1 cellular context compared by ENCODE assay signal in the genomic region with DNA sequence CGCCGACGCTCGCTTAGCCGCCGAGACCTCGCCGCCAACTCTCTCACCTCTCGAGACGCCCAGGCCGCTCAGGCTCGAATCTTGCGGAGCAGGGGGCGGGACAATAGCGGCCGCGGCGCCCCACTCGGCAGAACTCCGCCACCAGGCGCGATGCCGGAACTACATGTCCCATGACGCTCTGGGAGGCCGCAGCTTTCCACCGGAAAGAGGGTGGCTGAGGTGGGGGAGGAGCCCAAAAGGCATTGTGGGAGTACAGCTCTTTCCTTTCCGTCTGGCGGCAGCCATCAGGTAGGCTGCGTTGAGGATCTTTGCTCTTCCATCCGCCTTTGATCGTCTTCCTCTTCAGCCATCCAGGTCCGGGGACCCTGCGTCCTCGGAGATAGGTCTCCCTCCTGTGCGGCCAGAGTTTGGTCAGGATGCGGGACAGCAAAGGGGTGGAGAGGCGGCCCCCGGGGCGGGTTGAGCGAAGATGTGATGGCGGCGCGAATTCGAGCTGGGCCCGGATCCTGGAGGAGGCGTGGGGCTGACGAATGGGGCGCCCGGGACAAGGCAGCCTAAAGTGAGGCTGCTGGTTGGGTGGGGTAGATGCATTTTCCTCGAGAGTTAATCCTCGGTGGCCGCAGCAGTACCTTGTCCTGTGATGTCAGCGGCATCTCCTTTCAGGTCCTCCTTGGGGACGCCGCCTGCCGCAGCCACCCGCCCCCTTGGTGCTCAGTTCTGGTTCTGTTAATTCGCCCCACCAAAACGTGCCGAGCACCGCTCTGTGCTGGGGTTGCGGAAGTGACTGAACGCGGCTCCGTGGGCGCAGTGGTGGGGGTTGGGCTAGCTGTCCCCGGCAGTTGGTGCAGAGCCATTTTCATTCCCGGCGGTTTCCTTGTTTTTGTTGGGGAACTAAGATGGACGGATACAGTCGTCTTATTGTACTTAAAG.
TF ChIP-seq lines count a peak whose summit lies in the region.

A gene (minus strand): TSS at position 105 of the 930 bp plus-strand sequence. CDS start 6,086 bp downstream, outside the sequence.
A gene (plus strand): TSS at position 247 of the 930 bp plus-strand sequence. CDS start 728 bp downstream, outside the sequence.

TF ChIP-seq in HEK293, 187 proteins besides CTCF, POLR2A, EP300 and RAD21 (continued from another document and continues in another):
- TF ChIP-seq, protein P1, sequence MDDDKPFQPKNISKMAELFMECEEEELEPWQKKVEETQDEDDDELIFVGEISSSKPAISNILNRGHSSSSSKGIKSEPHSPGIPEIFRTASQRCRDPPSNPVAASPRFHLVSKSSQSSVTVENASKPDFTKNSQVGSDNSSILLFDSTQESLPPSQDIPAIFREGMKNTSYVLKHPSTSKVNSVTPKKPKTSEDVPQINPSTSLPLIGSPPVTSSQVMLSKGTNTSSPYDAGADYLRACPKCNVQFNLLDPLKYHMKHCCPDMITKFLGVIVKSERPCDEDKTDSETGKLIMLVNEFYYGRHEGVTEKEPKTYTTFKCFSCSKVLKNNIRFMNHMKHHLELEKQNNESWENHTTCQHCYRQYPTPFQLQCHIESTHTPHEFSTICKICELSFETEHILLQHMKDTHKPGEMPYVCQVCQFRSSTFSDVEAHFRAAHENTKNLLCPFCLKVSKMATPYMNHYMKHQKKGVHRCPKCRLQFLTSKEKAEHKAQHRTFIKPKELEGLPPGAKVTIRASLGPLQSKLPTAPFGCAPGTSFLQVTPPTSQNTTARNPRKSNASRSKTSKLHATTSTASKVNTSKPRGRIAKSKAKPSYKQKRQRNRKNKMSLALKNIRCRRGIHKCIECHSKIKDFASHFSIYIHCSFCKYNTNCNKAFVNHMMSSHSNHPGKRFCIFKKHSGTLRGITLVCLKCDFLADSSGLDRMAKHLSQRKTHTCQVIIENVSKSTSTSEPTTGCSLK (tag by site-specific recombination; IDR thresholded peaks at IDR 0.05), result no peak
- TF ChIP-seq ZNF791 (tag by site-specific recombination; IDR thresholded peaks at IDR 0.05), result no peak
- TF ChIP-seq, protein P2, sequence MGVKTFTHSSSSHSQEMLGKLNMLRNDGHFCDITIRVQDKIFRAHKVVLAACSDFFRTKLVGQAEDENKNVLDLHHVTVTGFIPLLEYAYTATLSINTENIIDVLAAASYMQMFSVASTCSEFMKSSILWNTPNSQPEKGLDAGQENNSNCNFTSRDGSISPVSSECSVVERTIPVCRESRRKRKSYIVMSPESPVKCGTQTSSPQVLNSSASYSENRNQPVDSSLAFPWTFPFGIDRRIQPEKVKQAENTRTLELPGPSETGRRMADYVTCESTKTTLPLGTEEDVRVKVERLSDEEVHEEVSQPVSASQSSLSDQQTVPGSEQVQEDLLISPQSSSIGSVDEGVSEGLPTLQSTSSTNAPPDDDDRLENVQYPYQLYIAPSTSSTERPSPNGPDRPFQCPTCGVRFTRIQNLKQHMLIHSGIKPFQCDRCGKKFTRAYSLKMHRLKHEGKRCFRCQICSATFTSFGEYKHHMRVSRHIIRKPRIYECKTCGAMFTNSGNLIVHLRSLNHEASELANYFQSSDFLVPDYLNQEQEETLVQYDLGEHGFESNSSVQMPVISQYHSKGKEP (tag by site-specific recombination; IDR thresholded peaks at IDR 0.05), result peak; percentile 46; the same call in 1 of the 2 replicates
- TF ChIP-seq ZNF777 (tag by site-specific recombination; IDR thresholded peaks at IDR 0.05; ENCODE audit: borderline replicate concordance), result peak; percentile 52; the same call in 1 of the 2 replicates
- peak; percentile 98 for TF ChIP-seq ZSCAN30 (tag by site-specific recombination; IDR thresholded peaks at IDR 0.05)
- peak; percentile 51; the same call in 1 of the 2 replicates for TF ChIP-seq EGR2 (tag by site-specific recombination; IDR thresholded peaks at IDR 0.05; ENCODE audit: low read depth)
- TF ChIP-seq, protein P3, sequence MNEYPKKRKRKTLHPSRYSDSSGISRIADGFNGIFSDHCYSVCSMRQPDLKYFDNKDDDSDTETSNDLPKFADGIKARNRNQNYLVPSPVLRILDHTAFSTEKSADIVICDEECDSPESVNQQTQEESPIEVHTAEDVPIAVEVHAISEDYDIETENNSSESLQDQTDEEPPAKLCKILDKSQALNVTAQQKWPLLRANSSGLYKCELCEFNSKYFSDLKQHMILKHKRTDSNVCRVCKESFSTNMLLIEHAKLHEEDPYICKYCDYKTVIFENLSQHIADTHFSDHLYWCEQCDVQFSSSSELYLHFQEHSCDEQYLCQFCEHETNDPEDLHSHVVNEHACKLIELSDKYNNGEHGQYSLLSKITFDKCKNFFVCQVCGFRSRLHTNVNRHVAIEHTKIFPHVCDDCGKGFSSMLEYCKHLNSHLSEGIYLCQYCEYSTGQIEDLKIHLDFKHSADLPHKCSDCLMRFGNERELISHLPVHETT (tag by site-specific recombination; IDR thresholded peaks at IDR 0.05), result peak; percentile 90
- TF ChIP-seq ZNF560 (tag by site-specific recombination; IDR thresholded peaks at IDR 0.05; ENCODE audit: borderline replicate concordance), result no peak
- TF ChIP-seq ZNF37A (tag by site-specific recombination; IDR thresholded peaks at IDR 0.05), result no peak
- peak; percentile 95 for TF ChIP-seq YY2 (tag by site-specific recombination; IDR thresholded peaks at IDR 0.05)
- TF ChIP-seq, protein P4, sequence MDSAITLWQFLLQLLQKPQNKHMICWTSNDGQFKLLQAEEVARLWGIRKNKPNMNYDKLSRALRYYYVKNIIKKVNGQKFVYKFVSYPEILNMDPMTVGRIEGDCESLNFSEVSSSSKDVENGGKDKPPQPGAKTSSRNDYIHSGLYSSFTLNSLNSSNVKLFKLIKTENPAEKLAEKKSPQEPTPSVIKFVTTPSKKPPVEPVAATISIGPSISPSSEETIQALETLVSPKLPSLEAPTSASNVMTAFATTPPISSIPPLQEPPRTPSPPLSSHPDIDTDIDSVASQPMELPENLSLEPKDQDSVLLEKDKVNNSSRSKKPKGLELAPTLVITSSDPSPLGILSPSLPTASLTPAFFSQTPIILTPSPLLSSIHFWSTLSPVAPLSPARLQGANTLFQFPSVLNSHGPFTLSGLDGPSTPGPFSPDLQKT (IDR thresholded peaks at IDR 0.05; ENCODE audit: borderline replicate concordance, low read depth, low read length), result no peak; the same call in 1 of the 2 replicates
- TF ChIP-seq, protein P5, sequence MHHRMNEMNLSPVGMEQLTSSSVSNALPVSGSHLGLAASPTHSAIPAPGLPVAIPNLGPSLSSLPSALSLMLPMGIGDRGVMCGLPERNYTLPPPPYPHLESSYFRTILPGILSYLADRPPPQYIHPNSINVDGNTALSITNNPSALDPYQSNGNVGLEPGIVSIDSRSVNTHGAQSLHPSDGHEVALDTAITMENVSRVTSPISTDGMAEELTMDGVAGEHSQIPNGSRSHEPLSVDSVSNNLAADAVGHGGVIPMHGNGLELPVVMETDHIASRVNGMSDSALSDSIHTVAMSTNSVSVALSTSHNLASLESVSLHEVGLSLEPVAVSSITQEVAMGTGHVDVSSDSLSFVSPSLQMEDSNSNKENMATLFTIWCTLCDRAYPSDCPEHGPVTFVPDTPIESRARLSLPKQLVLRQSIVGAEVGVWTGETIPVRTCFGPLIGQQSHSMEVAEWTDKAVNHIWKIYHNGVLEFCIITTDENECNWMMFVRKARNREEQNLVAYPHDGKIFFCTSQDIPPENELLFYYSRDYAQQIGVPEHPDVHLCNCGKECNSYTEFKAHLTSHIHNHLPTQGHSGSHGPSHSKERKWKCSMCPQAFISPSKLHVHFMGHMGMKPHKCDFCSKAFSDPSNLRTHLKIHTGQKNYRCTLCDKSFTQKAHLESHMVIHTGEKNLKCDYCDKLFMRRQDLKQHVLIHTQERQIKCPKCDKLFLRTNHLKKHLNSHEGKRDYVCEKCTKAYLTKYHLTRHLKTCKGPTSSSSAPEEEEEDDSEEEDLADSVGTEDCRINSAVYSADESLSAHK (tag by site-specific recombination; IDR thresholded peaks at IDR 0.05), result peak; percentile 64
- TF ChIP-seq, protein P6, sequence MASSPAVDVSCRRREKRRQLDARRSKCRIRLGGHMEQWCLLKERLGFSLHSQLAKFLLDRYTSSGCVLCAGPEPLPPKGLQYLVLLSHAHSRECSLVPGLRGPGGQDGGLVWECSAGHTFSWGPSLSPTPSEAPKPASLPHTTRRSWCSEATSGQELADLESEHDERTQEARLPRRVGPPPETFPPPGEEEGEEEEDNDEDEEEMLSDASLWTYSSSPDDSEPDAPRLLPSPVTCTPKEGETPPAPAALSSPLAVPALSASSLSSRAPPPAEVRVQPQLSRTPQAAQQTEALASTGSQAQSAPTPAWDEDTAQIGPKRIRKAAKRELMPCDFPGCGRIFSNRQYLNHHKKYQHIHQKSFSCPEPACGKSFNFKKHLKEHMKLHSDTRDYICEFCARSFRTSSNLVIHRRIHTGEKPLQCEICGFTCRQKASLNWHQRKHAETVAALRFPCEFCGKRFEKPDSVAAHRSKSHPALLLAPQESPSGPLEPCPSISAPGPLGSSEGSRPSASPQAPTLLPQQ (tag by site-specific recombination; IDR thresholded peaks at IDR 0.05), result peak; percentile 54; the same call in 1 of the 2 replicates
- TF ChIP-seq SP3 (tag by site-specific recombination; IDR thresholded peaks at IDR 0.05), result peak; percentile 99
- TF ChIP-seq SCRT2 (tag by site-specific recombination; IDR thresholded peaks at IDR 0.05), result peak; percentile 80
- TF ChIP-seq, protein P7, sequence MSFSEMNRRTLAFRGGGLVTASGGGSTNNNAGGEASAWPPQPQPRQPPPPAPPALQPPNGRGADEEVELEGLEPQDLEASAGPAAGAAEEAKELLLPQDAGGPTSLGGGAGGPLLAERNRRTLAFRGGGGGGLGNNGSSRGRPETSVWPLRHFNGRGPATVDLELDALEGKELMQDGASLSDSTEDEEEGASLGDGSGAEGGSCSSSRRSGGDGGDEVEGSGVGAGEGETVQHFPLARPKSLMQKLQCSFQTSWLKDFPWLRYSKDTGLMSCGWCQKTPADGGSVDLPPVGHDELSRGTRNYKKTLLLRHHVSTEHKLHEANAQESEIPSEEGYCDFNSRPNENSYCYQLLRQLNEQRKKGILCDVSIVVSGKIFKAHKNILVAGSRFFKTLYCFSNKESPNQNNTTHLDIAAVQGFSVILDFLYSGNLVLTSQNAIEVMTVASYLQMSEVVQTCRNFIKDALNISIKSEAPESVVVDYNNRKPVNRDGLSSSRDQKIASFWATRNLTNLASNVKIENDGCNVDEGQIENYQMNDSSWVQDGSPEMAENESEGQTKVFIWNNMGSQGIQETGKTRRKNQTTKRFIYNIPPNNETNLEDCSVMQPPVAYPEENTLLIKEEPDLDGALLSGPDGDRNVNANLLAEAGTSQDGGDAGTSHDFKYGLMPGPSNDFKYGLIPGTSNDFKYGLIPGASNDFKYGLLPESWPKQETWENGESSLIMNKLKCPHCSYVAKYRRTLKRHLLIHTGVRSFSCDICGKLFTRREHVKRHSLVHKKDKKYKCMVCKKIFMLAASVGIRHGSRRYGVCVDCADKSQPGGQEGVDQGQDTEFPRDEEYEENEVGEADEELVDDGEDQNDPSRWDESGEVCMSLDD (tag by site-specific recombination; IDR thresholded peaks at IDR 0.05), result peak; percentile 79; the same call in 1 of the 2 replicates
- TF ChIP-seq ZBTB7A (tag by site-specific recombination; IDR thresholded peaks at IDR 0.05; ENCODE audit: low read depth), result peak; percentile 78; the same call in 1 of the 2 replicates
- TF ChIP-seq SCRT1 (tag by site-specific recombination; IDR thresholded peaks at IDR 0.05; ENCODE audit: borderline replicate concordance), result peak; percentile 64; the same call in 1 of the 2 replicates
- no peak for TF ChIP-seq ZNF561 (tag by site-specific recombination; IDR thresholded peaks at IDR 0.05; ENCODE audit: borderline replicate concordance)
- TF ChIP-seq ZNF792 (tag by site-specific recombination; IDR thresholded peaks at IDR 0.05), result peak; percentile 61; the same call in 1 of the 2 replicates
- TF ChIP-seq ZNF670 (tag by site-specific recombination; IDR thresholded peaks at IDR 0.05; ENCODE audit: low read depth), result no peak
- no peak for TF ChIP-seq ZNF473 (tag by site-specific recombination; IDR thresholded peaks at IDR 0.05)
- TF ChIP-seq, protein P8, sequence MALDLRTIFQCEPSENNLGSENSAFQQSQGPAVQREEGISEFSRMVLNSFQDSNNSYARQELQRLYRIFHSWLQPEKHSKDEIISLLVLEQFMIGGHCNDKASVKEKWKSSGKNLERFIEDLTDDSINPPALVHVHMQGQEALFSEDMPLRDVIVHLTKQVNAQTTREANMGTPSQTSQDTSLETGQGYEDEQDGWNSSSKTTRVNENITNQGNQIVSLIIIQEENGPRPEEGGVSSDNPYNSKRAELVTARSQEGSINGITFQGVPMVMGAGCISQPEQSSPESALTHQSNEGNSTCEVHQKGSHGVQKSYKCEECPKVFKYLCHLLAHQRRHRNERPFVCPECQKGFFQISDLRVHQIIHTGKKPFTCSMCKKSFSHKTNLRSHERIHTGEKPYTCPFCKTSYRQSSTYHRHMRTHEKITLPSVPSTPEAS (tag by site-specific recombination; IDR thresholded peaks at IDR 0.05), result peak; percentile 65
- TF ChIP-seq ZNF423 (tag by site-specific recombination; IDR thresholded peaks at IDR 0.05), result no peak
- TF ChIP-seq TRIM28 (IDR thresholded peaks at IDR 0.05; ENCODE audit: borderline replicate concordance, low read length), result peak; percentile 51; the same call in 1 of the 2 replicates
- no peak for TF ChIP-seq ZNF202 (tag by site-specific recombination; IDR thresholded peaks at IDR 0.05; ENCODE audit: borderline replicate concordance)
- no peak; the same call in none of the 2 replicates for TF ChIP-seq ZNF623 (tag by site-specific recombination; IDR thresholded peaks at IDR 0.05)
- TF ChIP-seq, protein P9, sequence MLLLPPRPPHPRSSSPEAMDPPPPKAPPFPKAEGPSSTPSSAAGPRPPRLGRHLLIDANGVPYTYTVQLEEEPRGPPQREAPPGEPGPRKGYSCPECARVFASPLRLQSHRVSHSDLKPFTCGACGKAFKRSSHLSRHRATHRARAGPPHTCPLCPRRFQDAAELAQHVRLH (tag by site-specific recombination; IDR thresholded peaks at IDR 0.05), result peak; percentile 93
- TF ChIP-seq, protein P10, sequence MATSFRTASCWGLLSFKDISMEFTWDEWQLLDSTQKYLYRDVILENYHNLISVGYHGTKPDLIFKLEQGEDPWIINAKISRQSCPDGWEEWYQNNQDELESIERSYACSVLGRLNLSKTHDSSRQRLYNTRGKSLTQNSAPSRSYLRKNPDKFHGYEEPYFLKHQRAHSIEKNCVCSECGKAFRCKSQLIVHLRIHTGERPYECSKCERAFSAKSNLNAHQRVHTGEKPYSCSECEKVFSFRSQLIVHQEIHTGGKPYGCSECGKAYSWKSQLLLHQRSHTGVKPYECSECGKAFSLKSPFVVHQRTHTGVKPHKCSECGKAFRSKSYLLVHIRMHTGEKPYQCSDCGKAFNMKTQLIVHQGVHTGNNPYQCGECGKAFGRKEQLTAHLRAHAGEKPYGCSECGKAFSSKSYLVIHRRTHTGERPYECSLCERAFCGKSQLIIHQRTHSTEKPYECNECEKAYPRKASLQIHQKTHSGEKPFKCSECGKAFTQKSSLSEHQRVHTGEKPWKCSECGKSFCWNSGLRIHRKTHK (tag by site-specific recombination; IDR thresholded peaks at IDR 0.05), result no peak
- no peak for TF ChIP-seq ZNF626 (tag by site-specific recombination; IDR thresholded peaks at IDR 0.05)
- peak; percentile 86; the same call in 1 of the 2 replicates for TF ChIP-seq ZEB2 (tag by site-specific recombination; IDR thresholded peaks at IDR 0.05)
- TF ChIP-seq SALL2 (tag by site-specific recombination; IDR thresholded peaks at IDR 0.05; ENCODE audit: borderline replicate concordance), result peak; percentile 37; the same call in 1 of the 2 replicates
- peak; percentile 64; the same call in 1 of the 2 replicates for TF ChIP-seq ZNF121 (tag by site-specific recombination; IDR thresholded peaks at IDR 0.05)
- no peak for TF ChIP-seq PRDM1 (tag by site-specific recombination; IDR thresholded peaks at IDR 0.05)
- TF ChIP-seq ZNF239 (tag by site-specific recombination; IDR thresholded peaks at IDR 0.05), result peak; percentile 56; the same call in 1 of the 2 replicates
- TF ChIP-seq ZNF558 (tag by site-specific recombination; IDR thresholded peaks at IDR 0.05), result 0 out of 2 replicates have a peak, but pooled peaks have one; percentile 36
- TF ChIP-seq MYNN (tag by site-specific recombination; IDR thresholded peaks at IDR 0.05; ENCODE audit: borderline replicate concordance), result no peak; the same call in 1 of the 2 replicates
- TF ChIP-seq ZNF16 (tag by site-specific recombination; IDR thresholded peaks at IDR 0.05; ENCODE audit: low read depth), result no peak
